Comparison of ENCODE assay signal across 8 cellular contexts in genomic region chr11:14764899-14765527, GRCh38.
DNase-seq lines count a peak whose midpoint lies in the region; ATAC-seq and TF ChIP-seq lines count a peak whose summit lies in the region.

No MANE protein-coding gene starts in this region.

- H2BK15ac ChIP-seq in neuronal stem cell (ENCODE audit: low read length) = no peak overlapping the region

- WGBS in neuronal stem cell (ENCODE audit: extremely low coverage in 2 of 2, insufficient read length in 2 of 2, insufficient replicate concordance in 1 of 2), 2 donors = no CpG with 5 or more reads among the region's 5 CpGs

- H3K9me3 ChIP-seq in neuronal stem cell (replicated peaks in 1 of 2; ENCODE audit: control insufficient read depth in 2 of 2, insufficient read depth in 1 of 2, low read depth in 1 of 2, low read length in 2 of 2) = no peaks in the 10 kb centered on the region

- no peak overlapping the region for H3K4me3 ChIP-seq in neuronal stem cell (ENCODE audit: low read length in 2 of 2)

- H3K27me3 ChIP-seq in neuronal stem cell (ENCODE audit: control insufficient read depth in 3 of 3, insufficient read depth in 3 of 3, low read depth in 1 of 3, low read length in 3 of 3) = no peaks in the 10 kb centered on the region

- no peak overlapping the region for H4K8ac ChIP-seq in neuronal stem cell (ENCODE audit: low read depth, low read length)

- no peak overlapping the region for H3K27ac ChIP-seq in neuronal stem cell (replicated peaks; ENCODE audit: low read length)

- no peak overlapping the region for H3K4ac ChIP-seq in neuronal stem cell (ENCODE audit: low read length)

- H3K4me1 ChIP-seq in neuronal stem cell (ENCODE audit: control insufficient read depth in 2 of 2, insufficient read depth in 1 of 2, low read depth in 1 of 2, low read length in 2 of 2) = no peaks in the 10 kb centered on the region

- H2BK5ac ChIP-seq in neuronal stem cell (ENCODE audit: low read length) = no peak overlapping the region

- H2BK120ac ChIP-seq in neuronal stem cell (ENCODE audit: low read depth, low read length) = no peak overlapping the region

- TF ChIP-seq POLR2A in erythroblast (IDR thresholded peaks at IDR 0.05; ENCODE audit: low read length) = no peak

- DNase-seq in activated CD4-positive, alpha-beta T cell treated with anti-CD3 and anti-CD28 coated beads for 48 hours = peak; percentile 34
- no peak for DNase-seq in activated CD4-positive, alpha-beta T cell treated with anti-CD3 and anti-CD28 coated beads for 1 hour
- peak; percentile 37 for DNase-seq in RPMI7951 (ENCODE audit: low read depth)
- peak; percentile 66 to 84 for DNase-seq in erythroblast (lab: John Stamatoyannopoulos, UW)
- no peak for DNase-seq in SW 1271 (lab: John Stamatoyannopoulos, UW)
- DNase-seq in NCI-H2171 (lab: John Stamatoyannopoulos, UW) = no peak
- no peak for DNase-seq in neuronal stem cell (ENCODE audit: low spot score)

- ATAC-seq in HG02885 (IDR thresholded peaks at IDR 0.05; ENCODE audit: poor library complexity, unreplicated experiment) = peak; percentile 88

- no peak overlapping the region for H2AFZ ChIP-seq in neuronal stem cell (ENCODE audit: low read length)

- H3K9ac ChIP-seq in neuronal stem cell (ENCODE audit: low read depth, low read length, poor library complexity) = no peak overlapping the region

- no peaks in the 10 kb centered on the region for H3K79me1 ChIP-seq in neuronal stem cell (ENCODE audit: low read depth, low read length)

- no peak overlapping the region for H2AK5ac ChIP-seq in neuronal stem cell (ENCODE audit: low read depth, low read length)

- no peak overlapping the region for H3K23ac ChIP-seq in neuronal stem cell (ENCODE audit: low read depth, low read length, poor library complexity)

- H2BK12ac ChIP-seq in neuronal stem cell (ENCODE audit: low read length) = no peak overlapping the region

- no peaks in the 10 kb centered on the region for H3K36me3 ChIP-seq in neuronal stem cell (replicated peaks in 1 of 2; ENCODE audit: control insufficient read depth in 2 of 2, insufficient read depth in 2 of 2, low read length in 2 of 2)

- no peak overlapping the region for H3K4me2 ChIP-seq in neuronal stem cell (ENCODE audit: insufficient read depth, low read length, poor library complexity, severe bottlenecking)

- H3K18ac ChIP-seq in neuronal stem cell (ENCODE audit: low read length) = no peak overlapping the region

- H4K91ac ChIP-seq in neuronal stem cell (ENCODE audit: low read depth, low read length, poor library complexity) = no peak overlapping the region

- H3K14ac ChIP-seq in neuronal stem cell (ENCODE audit: low read length) = no peak overlapping the region

Comparison
In these comparisons a context has a peak if more than half of its experiments do, and no peak if none do; other contexts are left out.
1. DNase-seq: peak in activated CD4-positive, alpha-beta T cell treated with anti-CD3 and anti-CD28 coated beads for 48 hours (single experiment), RPMI7951 (single experiment) and erythroblast (2 of 2); none in activated CD4-positive, alpha-beta T cell treated with anti-CD3 and anti-CD28 coated beads for 1 hour (single experiment), SW 1271 (0 of 2), NCI-H2171 (single experiment) and neuronal stem cell (single experiment).